1 cellular context compared by ENCODE assay signal in the genomic region with DNA sequence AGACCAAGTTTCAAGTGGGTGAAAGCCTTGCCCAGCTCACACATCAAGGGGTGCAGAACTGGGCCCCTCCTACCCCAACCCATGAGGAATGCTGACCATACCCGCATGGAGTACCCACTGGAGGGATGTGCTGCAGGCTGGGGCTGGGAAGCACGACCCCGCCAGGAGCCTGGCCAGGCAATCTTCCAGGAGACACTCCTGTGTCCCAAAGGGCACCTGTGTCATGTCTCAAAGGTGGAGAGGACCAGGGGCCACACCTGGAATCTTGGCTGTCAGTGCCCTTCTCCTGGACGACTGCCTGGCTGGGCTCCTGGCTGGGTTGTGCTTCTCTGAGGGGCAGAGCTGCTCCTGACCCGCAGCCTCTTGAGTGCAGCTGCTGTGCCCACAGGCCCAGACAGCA.
TF ChIP-seq lines count a peak whose summit lies in the region.

No MANE protein-coding gene starts in this region.

TF ChIP-seq in HepG2, 621 proteins besides CTCF, POLR2A, EP300 and RAD21:
- TF ChIP-seq ZBTB21 (CRISPR knock-in tag; IDR thresholded peaks at IDR 0.05) (no peak), AGO2 (optimal IDR thresholded peaks at IDR 0.05; ENCODE audit: low read depth, low read length) (peak; percentile 10), PCBP1 (IDR thresholded peaks at IDR 0.05; ENCODE audit: borderline replicate concordance, low read depth, low read length) (no peak), GMEB1 (CRISPR knock-in tag; IDR thresholded peaks at IDR 0.05; ENCODE audit: borderline replicate concordance) (no peak)
- TF ChIP-seq, protein P1, sequence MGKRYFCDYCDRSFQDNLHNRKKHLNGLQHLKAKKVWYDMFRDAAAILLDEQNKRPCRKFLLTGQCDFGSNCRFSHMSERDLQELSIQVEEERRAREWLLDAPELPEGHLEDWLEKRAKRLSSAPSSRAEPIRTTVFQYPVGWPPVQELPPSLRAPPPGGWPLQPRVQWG (CRISPR knock-in tag; IDR thresholded peaks at IDR 0.05; ENCODE audit: borderline replicate concordance, low read depth) = no peak
TF ChIP-seq in HepG2: peak in this region for 1.
